8 cellular contexts compared by ENCODE assay signal in the genomic region with DNA sequence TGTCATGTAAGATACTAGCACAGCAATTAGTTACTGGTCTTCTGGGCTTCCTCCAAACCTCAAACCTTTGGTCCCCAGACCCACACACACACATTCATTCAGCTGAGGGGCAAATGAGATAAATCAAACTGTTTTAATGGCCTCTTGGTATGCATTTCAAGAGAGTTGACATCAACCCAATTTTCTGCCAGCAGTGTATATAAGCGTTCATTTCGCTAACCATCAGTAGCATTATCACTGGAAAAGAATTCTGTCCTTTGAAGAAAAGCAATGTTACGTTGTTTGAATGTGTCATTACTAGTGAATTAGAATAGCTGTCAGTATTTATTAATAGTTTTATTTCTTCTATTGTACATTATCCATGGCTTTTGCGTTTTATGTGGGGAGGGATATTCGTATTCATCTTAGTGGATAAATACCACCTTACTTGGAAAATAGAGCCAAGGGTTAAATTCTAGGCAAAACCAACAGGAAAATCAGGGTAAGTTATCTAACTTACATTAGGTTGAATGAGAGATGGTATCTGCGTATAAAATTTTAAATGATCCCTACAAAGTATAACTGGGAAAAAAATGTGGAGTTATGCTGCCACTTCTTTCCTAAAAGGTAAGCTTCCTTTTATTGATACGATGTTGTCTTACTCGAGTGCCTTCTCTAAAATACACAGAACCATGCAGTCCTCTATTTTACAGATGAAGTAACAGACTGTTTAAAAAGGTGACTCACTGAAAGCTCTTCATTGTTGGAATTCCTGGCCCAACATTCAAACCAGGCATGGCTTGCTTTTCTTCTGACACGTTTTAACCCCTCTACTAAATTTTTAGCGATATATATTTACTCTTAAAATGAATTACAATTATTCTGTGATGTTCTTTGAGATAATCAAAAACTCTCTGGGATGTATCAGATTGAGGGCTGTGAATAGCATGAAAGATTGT. TPM values are rescaled to one million over a fixed set of nuclear protein-coding genes. Genes with fewer than 3 reads are reported as not detected.
A peak's percentile ranks its signal among the peaks of the same experiment; 100 is the strongest.
DNase-seq lines count a peak whose midpoint lies in the region; ATAC-seq, FAIRE-seq and TF ChIP-seq lines count a peak whose summit lies in the region.

No MANE protein-coding gene starts in this region.

- H3K4me3 Mint-ChIP-seq in naive thymus-derived CD4-positive, alpha-beta T cell, result peak overlapping the region; percentile 86 to 93 (median 92)

- H3K27me3 ChIP-seq in bronchial epithelial cell (ENCODE audit: control insufficient read depth, insufficient read depth, low read length), result no peaks in the 10 kb centered on the region
- no peaks in the 10 kb centered on the region for H3K27me3 ChIP-seq in naive thymus-derived CD4-positive, alpha-beta T cell (ENCODE audit: control insufficient read depth in 2 of 2, insufficient read depth in 2 of 2, low read length in 2 of 2)

- POLR2A ChIA-PET in naive thymus-derived CD4-positive, alpha-beta T cell (lab: Charles Lee), result no interaction called here

- no peak for ATAC-seq in naive thymus-derived CD4-positive, alpha-beta T cell
- no peak for ATAC-seq in HG03354 (IDR thresholded peaks at IDR 0.05; ENCODE audit: poor library complexity, severe bottlenecking, unreplicated experiment)
- no peak for ATAC-seq in sciatic nerve

- no peak overlapping the region for H3K4me3 ChIP-seq in bronchial epithelial cell (ENCODE audit: low read depth, low read length)
- no peak overlapping the region for H3K4me3 ChIP-seq in naive thymus-derived CD4-positive, alpha-beta T cell (ENCODE audit: low read length)

- no peaks in the 10 kb centered on the region for H3K36me3 ChIP-seq in bronchial epithelial cell (ENCODE audit: control insufficient read depth, insufficient read depth, low read length)
- no peaks in the 10 kb centered on the region for H3K36me3 ChIP-seq in naive thymus-derived CD4-positive, alpha-beta T cell (ENCODE audit: control insufficient read depth in 2 of 3, insufficient read depth in 3 of 3, low read length in 3 of 3)

- TF ChIP-seq CTCF in bronchial epithelial cell (IDR thresholded peaks at IDR 0.05; ENCODE audit: insufficient read depth, low read length, severe bottlenecking), result no peak

- peaks cover 16 to 18% of the 10 kb centered on the region in 2 donors for H3K4me1 ChIP-seq in naive thymus-derived CD4-positive, alpha-beta T cell (ENCODE audit: control insufficient read depth in 2 of 2, insufficient read depth in 2 of 2, low read length in 2 of 2)

- peaks cover 0 to 15% (median 0%) of the 10 kb centered on the region in 5 donors for H3K27me3 Mint-ChIP-seq in naive thymus-derived CD4-positive, alpha-beta T cell

- H3K9me3 Mint-ChIP-seq in naive thymus-derived CD4-positive, alpha-beta T cell, result no peaks in the 10 kb centered on the region

- no peak overlapping the region for H3K27ac ChIP-seq in naive thymus-derived CD4-positive, alpha-beta T cell (ENCODE audit: low read depth, low read length)

- H3K4me1 Mint-ChIP-seq in naive thymus-derived CD4-positive, alpha-beta T cell, result peaks cover 28 to 52% (median 39%) of the 10 kb centered on the region in 7 donors

- H3K9me3 ChIP-seq in naive thymus-derived CD4-positive, alpha-beta T cell (ENCODE audit: control insufficient read depth in 2 of 3, low read length in 3 of 3), result no peaks in the 10 kb centered on the region

- CTCF ChIA-PET in naive thymus-derived CD4-positive, alpha-beta T cell (lab: Charles Lee), result no interaction called here

- peak overlapping the region in 6 of 9 donors; percentile 81 to 94 (median 84) for H3K27ac Mint-ChIP-seq in naive thymus-derived CD4-positive, alpha-beta T cell

- no peak for FAIRE-seq in bronchial epithelial cell (lab: Jason Lieb, UNC)

- intact Hi-C loops in naive thymus-derived CD4-positive, alpha-beta T cell (cut with micrococcal nuclease), result no loop called here
- intact Hi-C loops in sciatic nerve (cut with DNase I) (no loop called here), posterior cingulate gyrus (cut with DNase I) (no loop called here)

- peak; percentile 59 for DNase-seq in DMS53 (lab: John Stamatoyannopoulos, UW)
- DNase-seq in LoVo (ENCODE audit: low spot score), result peak; percentile 58
- peak; percentile 71 for DNase-seq in bronchial epithelial cell (ENCODE audit: low read depth)
- DNase-seq in naive thymus-derived CD4-positive, alpha-beta T cell, result no peak
- no peak for DNase-seq in sciatic nerve (ENCODE audit: low spot score)
- no peak for DNase-seq in cerebellum (ENCODE audit: low spot score)
- no peak for DNase-seq in posterior cingulate gyrus

- no peaks in the 10 kb centered on the region for H3K36me3 Mint-ChIP-seq in naive thymus-derived CD4-positive, alpha-beta T cell

RNA-seq across cellular contexts. Expression of a gene that starts 2.0 kb away (rescaled TPM):
- total RNA-seq in bronchial epithelial cell (49.2 and 55.6 TPM in 2 replicates), sciatic nerve (106 TPM), cerebellum (80.3 TPM)
- 10 to 100 TPM; 38.5 to 63.1 (median 42.5) TPM for total RNA-seq in naive thymus-derived CD4-positive, alpha-beta T cell
- 10 to 100 TPM; 25.7 to 41.9 TPM for polyA plus RNA-seq in naive thymus-derived CD4-positive, alpha-beta T cell

Comparison
In these comparisons a context has a peak if more than half of its experiments do, and no peak if none do; other contexts are left out.
1. DNase-seq: peak in DMS53 (single experiment), LoVo (single experiment) and bronchial epithelial cell (single experiment); none in naive thymus-derived CD4-positive, alpha-beta T cell (0 of 9), sciatic nerve (single experiment), cerebellum (single experiment) and posterior cingulate gyrus (0 of 10).